Comparison of ENCODE assay signal across 19 cellular contexts in genomic region chrX:112654871-112655270, GRCh38. TPM values are rescaled to one million over a fixed set of nuclear protein-coding genes. Genes with fewer than 3 reads are reported as not detected.
A peak's percentile ranks its signal among the peaks of the same experiment; 100 is the strongest.
DNase-seq lines count a peak whose midpoint lies in the region; ATAC-seq and TF ChIP-seq lines count a peak whose summit lies in the region.
"Had no signal": no experiment of that assay in that cellular context is flagged by ENCODE, and none has a peak within 500 bp of the region (broad histone marks: within the 10 kb centered on the region; RNA-seq: fewer than 3 reads in every experiment).

No MANE protein-coding gene starts in this region.

- no peaks in the 10 kb centered on the region for H3K36me3 ChIP-seq in thyroid gland
- H3K36me3 ChIP-seq: breast epithelium, neural progenitor cell, SJCRH30 had no signal

- peaks cover 3% of the 10 kb centered on the region for H3K36me3 Mint-ChIP-seq in activated CD8-positive, alpha-beta T cell treated with anti-CD3 and anti-CD28 coated beads for 36 hours (ENCODE audit: low read depth)
- H3K36me3 Mint-ChIP-seq in activated CD8-positive, alpha-beta T cell treated with anti-CD3 and anti-CD28 coated beads, Interleukin-2, amount 10 ng/mL, durations not matched to agents 7 days and 5 days (ENCODE audit: low read depth), result no peaks in the 10 kb centered on the region
- H3K36me3 Mint-ChIP-seq: CD4-positive, CD25-positive, alpha-beta regulatory T cell; neural progenitor cell had no signal

- peak; percentile 80 for ATAC-seq in activated CD8-positive, alpha-beta T cell treated with anti-CD3 and anti-CD28 coated beads for 36 hours
- no peak for ATAC-seq in activated CD8-positive, alpha-beta T cell treated with anti-CD3 and anti-CD28 coated beads, Interleukin-2, amount 10 ng/mL, durations not matched to agents 7 days and 5 days
- peak; percentile 89 for ATAC-seq in stimulated activated naive CD8-positive, alpha-beta T cell treated with anti-CD3 and anti-CD28 coated beads, Interleukin-15, Interleukin-2, amounts not matched to agents 100 U/mL and 50 U/mL, for 24 hours
- no peak for ATAC-seq in HG03196 (IDR thresholded peaks at IDR 0.05; ENCODE audit: unreplicated experiment)
- ATAC-seq: activated CD4-positive, CD25-positive, alpha-beta regulatory T cell treated with anti-CD3 and anti-CD28 coated beads, Interleukin-2, amount 50 U/mL, for 24 hours had no signal

- no peaks in the 10 kb centered on the region for H3K27me3 Mint-ChIP-seq in activated CD8-positive, alpha-beta T cell treated with anti-CD3 and anti-CD28 coated beads for 36 hours
- no peaks in the 10 kb centered on the region for H3K27me3 Mint-ChIP-seq in activated CD8-positive, alpha-beta T cell treated with anti-CD3 and anti-CD28 coated beads, Interleukin-2, amount 10 ng/mL, durations not matched to agents 7 days and 5 days (ENCODE audit: low read depth)
- H3K27me3 Mint-ChIP-seq: CD4-positive, CD25-positive, alpha-beta regulatory T cell; stimulated activated naive CD8-positive, alpha-beta T cell treated with anti-CD3 and anti-CD28 coated beads, Interleukin-15, Interleukin-2, amounts not matched to agents 100 ng/mL and 50 ng/mL, for 24 hours had no signal

- POLR2A ChIA-PET in activated CD8-positive, alpha-beta T cell treated with anti-CD3 and anti-CD28 coated beads for 36 hours (lab: Charles Lee), result interaction anchor here (0.6 kb wide), 1 partner anchor 151 kb away, joined by 3 read pairs; no protein-coding TSS in a partner anchor
- POLR2A ChIA-PET in activated CD8-positive, alpha-beta T cell treated with anti-CD3 and anti-CD28 coated beads, Interleukin-2, amount 10 ng/mL, durations not matched to agents 7 days and 5 days (lab: Charles Lee), result no interaction called here

- no peak for TF ChIP-seq POLR2A in thyroid gland (IDR thresholded peaks at IDR 0.05)

- intact Hi-C loops in activated CD8-positive, alpha-beta T cell treated with anti-CD3 and anti-CD28 coated beads for 36 hours (cut with micrococcal nuclease), result no loop called here
- intact Hi-C loops in thyroid gland (cut with DNase I), result no loop called here

- no peaks in the 10 kb centered on the region for H3K9me3 ChIP-seq in thyroid gland
- H3K9me3 ChIP-seq: breast epithelium, SJCRH30 had no signal

- peaks cover 5% of the 10 kb centered on the region for H3K4me1 Mint-ChIP-seq in activated CD8-positive, alpha-beta T cell treated with anti-CD3 and anti-CD28 coated beads for 36 hours (ENCODE audit: low read depth)
- H3K4me1 Mint-ChIP-seq in activated CD8-positive, alpha-beta T cell treated with anti-CD3 and anti-CD28 coated beads, Interleukin-2, amount 10 ng/mL, durations not matched to agents 7 days and 5 days (ENCODE audit: low read depth), result no peaks in the 10 kb centered on the region
- H3K4me1 Mint-ChIP-seq: CD4-positive, CD25-positive, alpha-beta regulatory T cell; neural progenitor cell had no signal

- no peak for DNase-seq in activated CD8-positive, alpha-beta T cell treated with anti-CD3 and anti-CD28 coated beads for 36 hours
- DNase-seq in activated CD8-positive, alpha-beta T cell treated with anti-CD3 and anti-CD28 coated beads, Interleukin-2, amount 10 ng/mL, durations not matched to agents 7 days and 5 days, result no peak
- peak; percentile 22 for DNase-seq in MV-4-11 (lab: John Stamatoyannopoulos, UW)
- peak; percentile 21 for DNase-seq in fibroblast of gingiva (ENCODE audit: low read depth)
- no peak for DNase-seq in stimulated activated naive CD8-positive, alpha-beta T cell treated with anti-CD3 and anti-CD28 coated beads, Interleukin-15, Interleukin-2, amounts not matched to agents 100 U/mL and 50 U/mL, for 24 hours
- DNase-seq in thyroid gland, result no peak
- DNase-seq in GM19240 (ENCODE audit: insufficient read length, low spot score), result no peak
- DNase-seq: activated naive CD4-positive, alpha-beta T cell treated with Interleukin-2 at 50 U/mL for 16 hours; CD4-positive, CD25-positive, alpha-beta regulatory T cell; DMS53; HFFc6; hypothalamus; NCI-H2107; SJCRH30 had no signal

- no peak overlapping the region for H3K27ac Mint-ChIP-seq in activated CD8-positive, alpha-beta T cell treated with anti-CD3 and anti-CD28 coated beads for 36 hours
- no peak overlapping the region for H3K27ac Mint-ChIP-seq in activated CD8-positive, alpha-beta T cell treated with anti-CD3 and anti-CD28 coated beads, Interleukin-2, amount 10 ng/mL, durations not matched to agents 7 days and 5 days
- H3K27ac Mint-ChIP-seq: CD4-positive, CD25-positive, alpha-beta regulatory T cell; HFFc6; neural progenitor cell; stimulated activated naive CD8-positive, alpha-beta T cell treated with anti-CD3 and anti-CD28 coated beads, Interleukin-15, Interleukin-2, amounts not matched to agents 100 ng/mL and 50 ng/mL, for 24 hours had no signal

- WGBS in thyroid gland, 2 donors, result 38 to 83% methylated on average over 1 of the region's 1 CpG

- TF ChIP-seq CTCF in activated CD8-positive, alpha-beta T cell treated with anti-CD3 and anti-CD28 coated beads for 36 hours (IDR thresholded peaks at IDR 0.05), result no peak
- TF ChIP-seq CTCF in thyroid gland (IDR thresholded peaks at IDR 0.05), result no peak

- no peaks in the 10 kb centered on the region for H3K4me1 ChIP-seq in thyroid gland
- H3K4me1 ChIP-seq: breast epithelium, neural progenitor cell, SJCRH30 had no signal

- H3K27me3 ChIP-seq in thyroid gland, result no peaks in the 10 kb centered on the region
- H3K27me3 ChIP-seq: neural progenitor cell, SJCRH30 had no signal

- CTCF ChIA-PET in activated CD8-positive, alpha-beta T cell treated with anti-CD3 and anti-CD28 coated beads for 36 hours (lab: Charles Lee), result interaction anchor here (0.7 kb wide), 1 partner anchor 25 kb away, joined by 3 read pairs; the partner anchor contains the start of gene LHFPL1
- CTCF ChIA-PET in activated CD8-positive, alpha-beta T cell treated with anti-CD3 and anti-CD28 coated beads, Interleukin-2, amount 10 ng/mL, durations not matched to agents 7 days and 5 days (lab: Charles Lee), result interaction anchor here (1.5 kb wide), 1 partner anchor 13 kb away, joined by 5 read pairs; no protein-coding TSS in a partner anchor

- H3K27ac ChIP-seq in thyroid gland, result no peak overlapping the region
- H3K27ac ChIP-seq: breast epithelium, neural progenitor cell, SJCRH30 had no signal

- H3K9me3 Mint-ChIP-seq in activated CD8-positive, alpha-beta T cell treated with anti-CD3 and anti-CD28 coated beads for 36 hours, result peaks cover 4% of the 10 kb centered on the region
- peaks cover 4% of the 10 kb centered on the region for H3K9me3 Mint-ChIP-seq in activated CD8-positive, alpha-beta T cell treated with anti-CD3 and anti-CD28 coated beads, Interleukin-2, amount 10 ng/mL, durations not matched to agents 7 days and 5 days (ENCODE audit: insufficient read depth)

- no peak overlapping the region for H3K4me3 Mint-ChIP-seq in activated CD8-positive, alpha-beta T cell treated with anti-CD3 and anti-CD28 coated beads for 36 hours
- no peak overlapping the region for H3K4me3 Mint-ChIP-seq in activated CD8-positive, alpha-beta T cell treated with anti-CD3 and anti-CD28 coated beads, Interleukin-2, amount 10 ng/mL, durations not matched to agents 7 days and 5 days
- H3K4me3 Mint-ChIP-seq: CD4-positive, CD25-positive, alpha-beta regulatory T cell; HFFc6; neural progenitor cell; stimulated activated naive CD8-positive, alpha-beta T cell treated with anti-CD3 and anti-CD28 coated beads, Interleukin-15, Interleukin-2, amounts not matched to agents 100 ng/mL and 50 ng/mL, for 24 hours had no signal

- H3K4me3 ChIP-seq in thyroid gland (replicated peaks in 1 of 3), result no peak overlapping the region
- H3K4me3 ChIP-seq: breast epithelium, neural progenitor cell, SJCRH30 had no signal

RNA-seq across cellular contexts. Expression of gene LHFPL1, which starts 24.9 kb away (rescaled TPM):
- 1 to 10 TPM in 1 of 2 experiments, under 1 TPM in 1; 0.68 to 1.0 TPM for total RNA-seq in activated CD8-positive, alpha-beta T cell treated with anti-CD3 and anti-CD28 coated beads for 36 hours
- under 1 TPM; 0.37 to 0.63 TPM for total RNA-seq in activated CD8-positive, alpha-beta T cell treated with anti-CD3 and anti-CD28 coated beads, Interleukin-2, amount 10 ng/mL, durations not matched to agents 7 days and 5 days
- 1 to 10 TPM; 2.1 to 3.6 (median 2.4) TPM for total RNA-seq in thyroid gland
- total RNA-seq: HFFc6 had no signal

Comparison
In these comparisons a context has a peak if more than half of its experiments do, and no peak if none do; other contexts are left out.
1. ATAC-seq: peak in activated CD8-positive, alpha-beta T cell treated with anti-CD3 and anti-CD28 coated beads for 36 hours (single experiment) and stimulated activated naive CD8-positive, alpha-beta T cell treated with anti-CD3 and anti-CD28 coated beads, Interleukin-15, Interleukin-2, amounts not matched to agents 100 U/mL and 50 U/mL, for 24 hours (single experiment); none in activated CD8-positive, alpha-beta T cell treated with anti-CD3 and anti-CD28 coated beads, Interleukin-2, amount 10 ng/mL, durations not matched to agents 7 days and 5 days (single experiment) and HG03196 (single experiment).
2. DNase-seq: peak in MV-4-11 (single experiment) and fibroblast of gingiva (single experiment); none in activated CD8-positive, alpha-beta T cell treated with anti-CD3 and anti-CD28 coated beads for 36 hours (single experiment), activated CD8-positive, alpha-beta T cell treated with anti-CD3 and anti-CD28 coated beads, Interleukin-2, amount 10 ng/mL, durations not matched to agents 7 days and 5 days (single experiment), stimulated activated naive CD8-positive, alpha-beta T cell treated with anti-CD3 and anti-CD28 coated beads, Interleukin-15, Interleukin-2, amounts not matched to agents 100 U/mL and 50 U/mL, for 24 hours (single experiment), thyroid gland (0 of 2) and GM19240 (single experiment).